In the genomic region with DNA sequence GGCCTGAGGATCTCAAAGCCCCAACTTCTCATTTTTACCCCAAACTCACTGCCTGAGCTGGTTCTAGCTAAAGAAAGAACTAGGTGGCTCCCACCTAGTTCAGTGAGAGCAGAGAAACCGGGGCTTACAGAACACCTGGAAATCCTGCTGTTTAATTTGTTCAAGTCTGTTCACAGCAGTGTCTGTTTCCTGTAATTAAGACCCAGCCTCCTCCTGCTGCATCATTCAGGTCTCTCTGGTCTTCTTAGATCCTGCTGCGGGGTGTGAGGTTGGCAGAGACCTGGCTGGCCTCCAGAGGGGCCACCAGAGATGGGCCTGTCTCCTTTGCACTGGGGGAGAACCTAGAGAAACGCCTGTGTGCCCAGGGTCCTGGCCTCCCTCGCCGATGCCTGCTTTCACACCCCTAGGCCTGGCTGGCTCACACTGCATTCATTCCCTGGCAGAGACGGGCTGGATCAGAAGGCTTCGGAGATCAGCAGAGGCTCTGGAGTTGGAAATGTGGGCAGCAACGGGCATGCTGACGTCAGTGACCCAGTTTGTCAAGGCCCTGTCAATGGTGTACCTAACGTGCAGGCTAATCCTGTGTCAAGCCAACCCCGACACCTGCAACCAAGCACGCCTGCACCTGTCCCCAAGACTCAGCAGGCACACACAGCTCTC, we compare ENCODE assay signal across 16 cellular contexts. TPM values are rescaled to one million over a fixed set of nuclear protein-coding genes. Genes with fewer than 3 reads are reported as not detected.
A peak's percentile ranks its signal among the peaks of the same experiment; 100 is the strongest.
DNase-seq lines count a peak whose midpoint lies in the region; ATAC-seq and TF ChIP-seq lines count a peak whose summit lies in the region.
"Had no signal": no experiment of that assay in that cellular context is flagged by ENCODE, and none has a peak within 500 bp of the region (broad histone marks: within the 10 kb centered on the region; RNA-seq: fewer than 3 reads in every experiment).

No MANE protein-coding gene starts in this region.

- no peaks in the 10 kb centered on the region for H3K27me3 ChIP-seq in Karpas-422 (ENCODE audit: low read length)
- H3K27me3 ChIP-seq in prostate gland (replicated peaks; ENCODE audit: insufficient read depth): no peaks in the 10 kb centered on the region

- H3K9ac ChIP-seq in Karpas-422 (ENCODE audit: low read length): no peak overlapping the region

- DNase-seq in DMS79 (lab: John Stamatoyannopoulos, UW) (peak; percentile 32), Karpas-422 (peak; percentile 21), NCI-H510A (lab: John Stamatoyannopoulos, UW) (peak; percentile 63), epidermal melanocyte (ENCODE audit: insufficient read length, low spot score) (peak; percentile 9), NCI-H1092 treated with DMSO at 0.1 percent for 48 hours (lab: John Stamatoyannopoulos, UW) (no peak), prostate gland (ENCODE audit: low spot score) (no peak)
- DNase-seq in stimulated activated naive CD4-positive, alpha-beta T cell treated with Interleukin-2 at 50 U/mL for 16 hours (lab: John Stamatoyannopoulos, UW): no peak
- DNase-seq: MV-4-11, sigmoid colon, T-helper 1 cell had no signal

- WGBS in prostate gland: 64% methylated on average over 12 of the region's 12 CpGs

- no peak overlapping the region for H2AFZ ChIP-seq in Karpas-422 (ENCODE audit: low read length)

- no peaks in the 10 kb centered on the region for H3K4me1 ChIP-seq in Karpas-422 (ENCODE audit: low read length)
- H3K4me1 ChIP-seq in prostate gland (replicated peaks): no peaks in the 10 kb centered on the region
- H3K4me1 ChIP-seq: HAP-1 had no signal

- H3K4me3 ChIP-seq in Karpas-422 (ENCODE audit: low read length): no peak overlapping the region
- no peak overlapping the region for H3K4me3 ChIP-seq in prostate gland
- H3K4me3 ChIP-seq: HAP-1, sigmoid colon, tibial artery had no signal

- no peak overlapping the region for H3K4me2 ChIP-seq in Karpas-422 (ENCODE audit: low read depth, low read length, poor library complexity, severe bottlenecking)

- H3K36me3 ChIP-seq in Karpas-422 (ENCODE audit: insufficient read depth, low read length) (no peaks in the 10 kb centered on the region), prostate gland (no peaks in the 10 kb centered on the region)
- H3K36me3 ChIP-seq: HAP-1, sigmoid colon, tibial artery had no signal

- intact Hi-C loops in prostate gland (cut with DNase I): no loop called here

- H3K9me2 ChIP-seq in Karpas-422 (replicated peaks; ENCODE audit: insufficient read depth, low read length): no peaks in the 10 kb centered on the region

- H3K9me3 ChIP-seq in Karpas-422 (ENCODE audit: low read length) (no peaks in the 10 kb centered on the region), prostate gland (no peaks in the 10 kb centered on the region)
- H3K9me3 ChIP-seq: HAP-1, sigmoid colon, tibial artery had no signal

- no peaks in the 10 kb centered on the region for H3K79me2 ChIP-seq in Karpas-422 (ENCODE audit: low read length)

- ATAC-seq in GM19455 (IDR thresholded peaks at IDR 0.05; ENCODE audit: unreplicated experiment): no peak
- ATAC-seq: WTC11 had no signal

- no peak for TF ChIP-seq CTCF in prostate gland (IDR thresholded peaks at IDR 0.05)

- no peak for TF ChIP-seq POLR2A in prostate gland (IDR thresholded peaks at IDR 0.05)

- H3K27ac ChIP-seq in Karpas-422 (ENCODE audit: low read length) (no peak overlapping the region), prostate gland (no peak overlapping the region)
- H3K27ac ChIP-seq: sigmoid colon, tibial artery had no signal

- H4K20me1 ChIP-seq in Karpas-422 (ENCODE audit: insufficient read depth, low read depth, low read length): no peaks in the 10 kb centered on the region

RNA-seq across cellular contexts. Expression of a gene that starts 5.0 kb away (rescaled TPM):
- not detected in 2 replicates for total RNA-seq in Karpas-422 (2014; rRNA removed; shearing (Covaris generic); ENCODE audit: low replicate concordance)
- under 1 TPM; 0.23 to 0.97 TPM for total RNA-seq in prostate gland
- total RNA-seq: activated T-helper 2 cell treated with anti-CD3 and anti-CD28 coated beads, Interferon-gamma antibody, Interleukin-2, Interleukin-4, amounts not matched to agents 10 μg/mL and 5 μg/mL and 100 μg/mL, durations not matched to agents 14 hours and 24 hours and 36 hours; RPMI7951 had no signal

RNA-seq across cellular contexts. Expression of a gene that starts 15.3 kb away (rescaled TPM):
- not detected in 2 replicates for total RNA-seq in Karpas-422 (2014; rRNA removed; shearing (Covaris generic); ENCODE audit: low replicate concordance)
- 1 to 10 TPM in 1 of 2 donors, not detected in 1; 3.0 TPM for total RNA-seq in prostate gland
- total RNA-seq: activated T-helper 2 cell treated with anti-CD3 and anti-CD28 coated beads, Interferon-gamma antibody, Interleukin-2, Interleukin-4, amounts not matched to agents 10 μg/mL and 5 μg/mL and 100 μg/mL, durations not matched to agents 14 hours and 24 hours and 36 hours; RPMI7951 had no signal

Comparison
In these comparisons a context has a peak if more than half of its experiments do, and no peak if none do; other contexts are left out.
1. DNase-seq: peak in DMS79 (single experiment), Karpas-422 (single experiment), NCI-H510A (single experiment) and epidermal melanocyte (single experiment); none in NCI-H1092 treated with DMSO at 0.1 percent for 48 hours (single experiment), stimulated activated naive CD4-positive, alpha-beta T cell treated with Interleukin-2 at 50 U/mL for 16 hours (single experiment) and prostate gland (single experiment).